ENCODE assay signal across 19 cellular contexts in genomic region chr7:489876-490275, GRCh38.
"Had no signal": no experiment of that assay in that cellular context is flagged by ENCODE, and none has a peak within 500 bp of the region (broad histone marks: within the 10 kb centered on the region; RNA-seq: fewer than 3 reads in every experiment).

No MANE protein-coding gene starts in this region.

- H3K4me3 ChIP-seq: adrenal gland, cardiac muscle cell, esophagus squamous epithelium, ovary, tibial nerve, uterus had no signal

- H3K9me3 ChIP-seq: adrenal gland, esophagus squamous epithelium, ovary, tibial nerve, uterus had no signal

- ATAC-seq: activated naive CD4-positive, alpha-beta T cell treated with anti-CD3 and anti-CD28 coated beads, Interleukin-2, amount 50 U/mL, for 72 hours; effector memory CD8-positive, alpha-beta T cell; naive thymus-derived CD8-positive, alpha-beta T cell had no signal

- DNase-seq: activated CD4-positive, alpha-beta T cell treated with anti-CD3 and anti-CD28 coated beads, Interleukin-2, amount 50 U/mL, for 4 hours; activated gamma-delta T cell treated with Interleukin-2 at 50 U/mL for 16 hours; adrenal gland; dermis blood vessel endothelial cell; effector memory CD8-positive, alpha-beta T cell; esophagus squamous epithelium; mesenchymal stem cell; ovary; stimulated activated CD4-positive, alpha-beta T cell treated with anti-CD3 and anti-CD28 coated beads, Interleukin-12 subunit alpha, Interleukin-12 subunit beta, amount 100 ng/mL, for 4 hours; stimulated activated CD4-positive, alpha-beta T cell treated with anti-CD3 and anti-CD28 coated beads, Interleukin-1b, Interleukin-23, amount 100 ng/mL, for 48 hours; stimulated activated CD8-positive, alpha-beta memory T cell treated with anti-CD3 and anti-CD28 coated beads, Interleukin-4, amount 100 ng/mL, for 48 hours; stimulated activated naive CD4-positive, alpha-beta T cell; T-helper 2 cell; uterus had no signal

- H3K4me1 ChIP-seq: adrenal gland, uterus had no signal

- H3K27ac ChIP-seq: adrenal gland, cardiac muscle cell, esophagus squamous epithelium, ovary, uterus, WERI-Rb-1 had no signal

- H3K36me3 ChIP-seq: adrenal gland, cardiac muscle cell, esophagus squamous epithelium, ovary, tibial nerve, uterus, WERI-Rb-1 had no signal

- H3K27me3 ChIP-seq: cardiac muscle cell, ovary, tibial nerve, uterus had no signal
